8 cellular contexts compared by ENCODE assay signal in the genomic region with DNA sequence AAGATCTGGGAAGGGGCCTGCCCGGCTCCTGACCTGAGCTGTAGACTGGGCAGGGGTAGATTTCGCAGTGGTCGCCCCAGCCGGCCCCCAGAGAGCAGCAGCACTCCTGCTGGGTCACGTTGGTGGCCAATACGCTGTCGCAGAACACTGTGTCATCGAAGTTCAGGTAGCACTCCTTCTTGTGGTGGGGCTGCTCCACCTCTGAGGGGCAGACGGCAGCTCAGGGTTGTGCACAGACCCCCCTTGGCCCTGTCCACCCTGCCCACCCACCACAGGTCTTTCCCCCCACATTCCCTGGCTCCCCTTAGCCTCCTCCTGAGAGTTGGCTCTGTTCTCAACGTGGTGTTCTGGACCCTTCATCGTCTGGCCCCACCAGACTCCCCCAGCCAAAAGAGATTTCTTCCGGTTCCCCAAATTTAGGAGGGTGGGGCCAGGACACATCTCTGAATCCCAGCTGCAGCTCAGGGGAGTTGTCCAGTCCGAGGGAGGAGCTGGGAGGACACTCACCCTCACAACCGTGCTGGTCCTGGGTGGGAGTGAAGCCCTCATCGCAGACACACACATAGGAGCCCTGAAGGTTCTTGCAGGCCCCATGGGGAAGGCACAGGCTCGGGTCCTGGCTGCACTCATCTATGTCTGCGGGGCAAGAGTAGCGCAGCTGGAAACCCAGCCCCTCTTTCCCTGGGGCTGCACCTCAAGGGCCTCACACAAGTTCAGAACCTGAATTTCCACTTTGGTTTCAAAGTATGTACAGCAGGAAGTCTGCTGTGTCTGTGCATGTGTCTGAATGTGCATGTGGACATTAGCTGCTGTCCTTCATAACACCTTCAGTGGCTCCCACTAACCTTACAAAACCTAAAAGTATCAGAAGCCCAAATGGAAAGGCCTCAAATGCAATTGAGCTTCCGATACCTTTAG. TPM values are rescaled to one million over a fixed set of nuclear protein-coding genes. Genes with fewer than 3 reads are reported as not detected.
DNase-seq lines count a peak whose midpoint lies in the region; ATAC-seq and TF ChIP-seq lines count a peak whose summit lies in the region.

No MANE protein-coding gene starts in this region.

- DNase-seq in activated CD4-positive, alpha-beta T cell treated with anti-CD3 and anti-CD28 coated beads for 36 hours, result no peak
- no peak for DNase-seq in activated CD4-positive, alpha-beta T cell treated with anti-CD3 and anti-CD28 coated beads, Interleukin-2, amount 50 U/mL, for 4 hours
- DNase-seq in activated T-helper 2 cell treated with anti-CD3 and anti-CD28 coated beads, Interferon-gamma antibody, Interleukin-2, Interleukin-4, amounts not matched to agents 10 μg/mL and 5 μg/mL and 100 μg/mL, durations not matched to agents 14 hours and 24 hours and 36 hours (ENCODE audit: low spot score), result no peak
- DNase-seq in suprapubic skin (ENCODE audit: low spot score in 2 of 2), result no peak
- no peak for DNase-seq in central memory CD4-positive, alpha-beta T cell

- peaks cover 16% of the 10 kb centered on the region for H3K36me3 Mint-ChIP-seq in activated CD4-positive, alpha-beta T cell treated with anti-CD3 and anti-CD28 coated beads for 36 hours (ENCODE audit: low read depth)
- peaks cover 44% of the 10 kb centered on the region for H3K36me3 Mint-ChIP-seq in activated T-helper 2 cell treated with anti-CD3 and anti-CD28 coated beads, Interferon-gamma antibody, Interleukin-2, Interleukin-4, amounts not matched to agents 10 μg/mL and 5 μg/mL and 100 μg/mL, durations not matched to agents 14 hours and 24 hours and 36 hours (ENCODE audit: low read depth)

- no peaks in the 10 kb centered on the region; the same call in 1 of the 2 replicates for H3K4me1 ChIP-seq in iPS-20b (ENCODE audit: insufficient read depth, low read length)
- peaks cover 39% of the 10 kb centered on the region for H3K4me1 ChIP-seq in suprapubic skin

- no peak overlapping the region for H3K9ac ChIP-seq in iPS-20b (ENCODE audit: low read depth, low read length)

- H3K9me3 Mint-ChIP-seq in activated CD4-positive, alpha-beta T cell treated with anti-CD3 and anti-CD28 coated beads for 36 hours (ENCODE audit: low read depth), result no peaks in the 10 kb centered on the region
- no peaks in the 10 kb centered on the region for H3K9me3 Mint-ChIP-seq in activated T-helper 2 cell treated with anti-CD3 and anti-CD28 coated beads, Interferon-gamma antibody, Interleukin-2, Interleukin-4, amounts not matched to agents 10 μg/mL and 5 μg/mL and 100 μg/mL, durations not matched to agents 14 hours and 24 hours and 36 hours

- H3K36me3 ChIP-seq in iPS-20b (ENCODE audit: insufficient read depth, low read depth, low read length) (peaks cover 3% of the 10 kb centered on the region; the same call in 1 of the 2 replicates), suprapubic skin (peaks cover 26% of the 10 kb centered on the region)

- POLR2A ChIA-PET in activated CD4-positive, alpha-beta T cell treated with anti-CD3 and anti-CD28 coated beads for 36 hours (lab: Charles Lee), result interaction anchor here (0.6 to 1.2 kb wide), 3 partner anchors 30 to 72 kb away, joined by 3 read pairs; no protein-coding TSS in a partner anchor

- TF ChIP-seq POLR2A in suprapubic skin (IDR thresholded peaks at IDR 0.05), result no peak

- ATAC-seq in activated CD4-positive, alpha-beta T cell treated with anti-CD3 and anti-CD28 coated beads for 36 hours, result no peak
- ATAC-seq in GM21526 (IDR thresholded peaks at IDR 0.05; ENCODE audit: low FRiP score, unreplicated experiment), result no peak
- ATAC-seq in GM21390 (IDR thresholded peaks at IDR 0.05; ENCODE audit: unreplicated experiment), result no peak

- no peak overlapping the region for H3K27ac ChIP-seq in iPS-20b (ENCODE audit: low read length)
- H3K27ac ChIP-seq in suprapubic skin, result peak overlapping the region; percentile 95

- peaks cover 80% of the 10 kb centered on the region for H3K27me3 ChIP-seq in iPS-20b (ENCODE audit: insufficient read depth, low read length)
- H3K27me3 ChIP-seq in suprapubic skin, result no peaks in the 10 kb centered on the region

- peaks cover 22% of the 10 kb centered on the region for H3K4me1 Mint-ChIP-seq in activated CD4-positive, alpha-beta T cell treated with anti-CD3 and anti-CD28 coated beads for 36 hours
- peaks cover 25% of the 10 kb centered on the region for H3K4me1 Mint-ChIP-seq in activated T-helper 2 cell treated with anti-CD3 and anti-CD28 coated beads, Interferon-gamma antibody, Interleukin-2, Interleukin-4, amounts not matched to agents 10 μg/mL and 5 μg/mL and 100 μg/mL, durations not matched to agents 14 hours and 24 hours and 36 hours (ENCODE audit: low read depth)

- TF ChIP-seq EP300 in suprapubic skin (IDR thresholded peaks at IDR 0.05), result no peak

- peak overlapping the region; percentile 72 for H3K4me3 Mint-ChIP-seq in activated CD4-positive, alpha-beta T cell treated with anti-CD3 and anti-CD28 coated beads for 36 hours
- peak overlapping the region; percentile 81 for H3K4me3 Mint-ChIP-seq in activated T-helper 2 cell treated with anti-CD3 and anti-CD28 coated beads, Interferon-gamma antibody, Interleukin-2, Interleukin-4, amounts not matched to agents 10 μg/mL and 5 μg/mL and 100 μg/mL, durations not matched to agents 14 hours and 24 hours and 36 hours (ENCODE audit: low read depth)

- H3K27ac Mint-ChIP-seq in activated CD4-positive, alpha-beta T cell treated with anti-CD3 and anti-CD28 coated beads for 36 hours, result peak overlapping the region; percentile 81
- peak overlapping the region; percentile 70 for H3K27ac Mint-ChIP-seq in activated T-helper 2 cell treated with anti-CD3 and anti-CD28 coated beads, Interferon-gamma antibody, Interleukin-2, Interleukin-4, amounts not matched to agents 10 μg/mL and 5 μg/mL and 100 μg/mL, durations not matched to agents 14 hours and 24 hours and 36 hours

- H3K27me3 Mint-ChIP-seq in activated CD4-positive, alpha-beta T cell treated with anti-CD3 and anti-CD28 coated beads for 36 hours, result no peaks in the 10 kb centered on the region
- no peaks in the 10 kb centered on the region for H3K27me3 Mint-ChIP-seq in activated T-helper 2 cell treated with anti-CD3 and anti-CD28 coated beads, Interferon-gamma antibody, Interleukin-2, Interleukin-4, amounts not matched to agents 10 μg/mL and 5 μg/mL and 100 μg/mL, durations not matched to agents 14 hours and 24 hours and 36 hours (ENCODE audit: low read depth)

- CTCF ChIA-PET in activated CD4-positive, alpha-beta T cell treated with anti-CD3 and anti-CD28 coated beads for 36 hours (lab: Charles Lee), result interaction anchor here (0.5 to 4.9 kb wide), 26 partner anchors 11 to 510 kb away, joined by 3 to 49 read pairs (median 4); a partner anchor contains a TSS

- 33% methylated on average over 16 of the region's 19 CpGs for WGBS in suprapubic skin

- H3K9me3 ChIP-seq in iPS-20b (ENCODE audit: insufficient read depth, low read depth, low read length) (no peaks in the 10 kb centered on the region), suprapubic skin (no peaks in the 10 kb centered on the region)

- H3K4me3 ChIP-seq in iPS-20b (ENCODE audit: low read length) (peak overlapping the region; percentile 72; the same call in 1 of the 2 replicates), suprapubic skin (peak overlapping the region; percentile 61)

- no peak for TF ChIP-seq CTCF in suprapubic skin (IDR thresholded peaks at IDR 0.05)

- intact Hi-C loops in activated CD4-positive, alpha-beta T cell treated with anti-CD3 and anti-CD28 coated beads for 36 hours (cut with DNase I, micrococcal nuclease), result no loop called here
- intact Hi-C loops in activated T-helper 2 cell treated with anti-CD3 and anti-CD28 coated beads, Interferon-gamma antibody, Interleukin-2, Interleukin-4, amounts not matched to agents 10 μg/mL and 5 μg/mL and 100 μg/mL, durations not matched to agents 14 hours and 24 hours and 36 hours (cut with micrococcal nuclease), result loop anchor here (2.0 kb wide), 3 partner anchors 17 to 73 kb away; a partner anchor contains a TSS

RNA-seq across cellular contexts. Expression of a gene that starts 16.5 kb away (rescaled TPM):
- total RNA-seq in activated CD4-positive, alpha-beta T cell treated with anti-CD3 and anti-CD28 coated beads for 36 hours, result 10 to 100 TPM; 66.5 to 78.8 TPM
- total RNA-seq in activated T-helper 2 cell treated with anti-CD3 and anti-CD28 coated beads, Interferon-gamma antibody, Interleukin-2, Interleukin-4, amounts not matched to agents 10 μg/mL and 5 μg/mL and 100 μg/mL, durations not matched to agents 14 hours and 24 hours and 36 hours, result 94.4 and 95.8 TPM in 2 replicates
- 10 to 100 TPM; 63.2 to 83.6 (median 78.4) TPM for total RNA-seq in suprapubic skin

RNA-seq across cellular contexts. Expression of a gene that starts 16.8 kb away (rescaled TPM):
- total RNA-seq in activated CD4-positive, alpha-beta T cell treated with anti-CD3 and anti-CD28 coated beads for 36 hours, result 10 to 100 TPM; 57.8 to 72.7 TPM
- total RNA-seq in activated T-helper 2 cell treated with anti-CD3 and anti-CD28 coated beads, Interferon-gamma antibody, Interleukin-2, Interleukin-4, amounts not matched to agents 10 μg/mL and 5 μg/mL and 100 μg/mL, durations not matched to agents 14 hours and 24 hours and 36 hours, result 85.3 and 86.4 TPM in 2 replicates
- total RNA-seq in suprapubic skin, result 10 to 100 TPM; 65.1 to 86.7 (median 71.0) TPM

RNA-seq across cellular contexts. Expression of a gene that starts 28.9 kb away (rescaled TPM):
- total RNA-seq in activated CD4-positive, alpha-beta T cell treated with anti-CD3 and anti-CD28 coated beads for 36 hours, result 10 to 100 TPM; 50.7 to 56.4 TPM
- 63.6 and 63.8 TPM in 2 replicates for total RNA-seq in activated T-helper 2 cell treated with anti-CD3 and anti-CD28 coated beads, Interferon-gamma antibody, Interleukin-2, Interleukin-4, amounts not matched to agents 10 μg/mL and 5 μg/mL and 100 μg/mL, durations not matched to agents 14 hours and 24 hours and 36 hours
- 10 to 100 TPM; 60.9 to 97.4 (median 77.9) TPM for total RNA-seq in suprapubic skin

RNA-seq across cellular contexts. Expression of a gene that starts 31.0 kb away (rescaled TPM):
- total RNA-seq in activated CD4-positive, alpha-beta T cell treated with anti-CD3 and anti-CD28 coated beads for 36 hours, result 10 to 100 TPM; 12.8 to 22.7 TPM
- 31.5 and 32.0 TPM in 2 replicates for total RNA-seq in activated T-helper 2 cell treated with anti-CD3 and anti-CD28 coated beads, Interferon-gamma antibody, Interleukin-2, Interleukin-4, amounts not matched to agents 10 μg/mL and 5 μg/mL and 100 μg/mL, durations not matched to agents 14 hours and 24 hours and 36 hours
- 100 to 1,000 TPM in 1 of 4 donors, 10 to 100 TPM in 3; 45.2 to 103 (median 72.0) TPM for total RNA-seq in suprapubic skin

RNA-seq across cellular contexts. Expression of a gene that starts 34.5 kb away (rescaled TPM):
- 10 to 100 TPM; 88.3 to 98.8 TPM for total RNA-seq in activated CD4-positive, alpha-beta T cell treated with anti-CD3 and anti-CD28 coated beads for 36 hours
- 163 and 168 TPM in 2 replicates for total RNA-seq in activated T-helper 2 cell treated with anti-CD3 and anti-CD28 coated beads, Interferon-gamma antibody, Interleukin-2, Interleukin-4, amounts not matched to agents 10 μg/mL and 5 μg/mL and 100 μg/mL, durations not matched to agents 14 hours and 24 hours and 36 hours
- 100 to 1,000 TPM in 1 of 4 donors, 10 to 100 TPM in 3; 40.3 to 150 (median 56.2) TPM for total RNA-seq in suprapubic skin
